Comparison of ENCODE assay signal across 8 cellular contexts in the genomic region with DNA sequence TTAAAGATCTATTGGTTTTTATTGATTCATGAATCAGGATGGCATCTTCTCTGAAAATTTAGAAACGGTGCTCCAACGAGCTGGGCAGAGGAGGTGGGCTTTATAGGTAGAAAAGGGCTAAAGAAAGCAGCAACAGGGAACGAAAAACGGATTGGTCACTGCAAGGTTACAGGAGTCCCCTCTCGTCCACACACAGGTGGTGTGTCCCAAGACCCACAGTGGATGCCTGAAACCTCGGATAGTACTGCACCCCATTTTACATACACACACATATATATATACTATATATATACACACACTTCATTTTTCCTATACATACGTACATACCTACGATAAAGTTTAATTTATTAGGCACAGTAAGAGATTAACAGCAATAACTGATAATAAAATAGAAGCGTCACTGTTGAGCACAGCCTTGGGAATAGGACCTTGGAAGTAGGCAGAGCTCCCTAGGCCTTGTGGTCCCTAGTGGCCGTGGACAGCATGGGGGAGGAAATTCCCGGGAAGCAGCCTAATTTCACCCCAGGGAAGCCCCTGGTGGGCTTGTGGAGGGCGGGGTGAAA. TPM values are rescaled to one million over a fixed set of nuclear protein-coding genes. Genes with fewer than 3 reads are reported as not detected.
DNase-seq lines count a peak whose midpoint lies in the region; ATAC-seq, FAIRE-seq and TF ChIP-seq lines count a peak whose summit lies in the region.

No MANE protein-coding gene starts in this region.

- H3K9me3 Mint-ChIP-seq in activated CD8-positive, alpha-beta T cell treated with anti-CD3 and anti-CD28 coated beads, Interleukin-2, amount 10 ng/mL, durations not matched to agents 7 days and 5 days (ENCODE audit: insufficient read depth), result peaks cover 8% of the 10 kb centered on the region

- H3K27me3 Mint-ChIP-seq in activated CD8-positive, alpha-beta T cell treated with anti-CD3 and anti-CD28 coated beads, Interleukin-2, amount 10 ng/mL, durations not matched to agents 7 days and 5 days (ENCODE audit: low read depth), result no peaks in the 10 kb centered on the region

- H3K27me3 ChIP-seq in small intestine (ENCODE audit: control insufficient read depth in 2 of 2, insufficient read depth in 2 of 2, low read length in 2 of 2), result no peaks in the 10 kb centered on the region

- no peak overlapping the region for H3K27ac ChIP-seq in HEK293 (ENCODE audit: extremely low read depth, low read depth, low read length)
- peak overlapping the region; percentile 52 to 83 for H3K27ac ChIP-seq in small intestine (ENCODE audit: low read depth in 1 of 2, low read length in 1 of 2)

- H3K36me3 ChIP-seq in HEK293 (ENCODE audit: control insufficient read depth in 2 of 2, insufficient read depth in 1 of 2, low read length in 2 of 2) (peaks cover 5 to 16% of the 10 kb centered on the region in 2 experiments; a peak in 2 of 3 replicates), small intestine (ENCODE audit: control insufficient read depth in 2 of 2, insufficient read depth in 2 of 2, low read length in 2 of 2) (peaks cover 0 to 3% of the 10 kb centered on the region in 2 donors)

- 45 to 61% (median 56%) methylated on average over 12 of the region's 12 CpGs for WGBS in small intestine, 3 donors

- H3K27ac Mint-ChIP-seq in activated CD8-positive, alpha-beta T cell treated with anti-CD3 and anti-CD28 coated beads, Interleukin-2, amount 10 ng/mL, durations not matched to agents 7 days and 5 days, result peak overlapping the region; percentile 67

- peaks cover 25% of the 10 kb centered on the region for H3K36me3 Mint-ChIP-seq in activated CD8-positive, alpha-beta T cell treated with anti-CD3 and anti-CD28 coated beads, Interleukin-2, amount 10 ng/mL, durations not matched to agents 7 days and 5 days (ENCODE audit: low read depth)

- no peak for DNase-seq in activated CD8-positive, alpha-beta T cell treated with anti-CD3 and anti-CD28 coated beads, Interleukin-2, amount 10 ng/mL, durations not matched to agents 7 days and 5 days
- DNase-seq in hepatic stellate cell (ENCODE audit: low spot score) (peak; percentile 28), small intestine (peak; percentile 68), UCSD-AML1 (lab: John Stamatoyannopoulos, UW; ENCODE audit: unreplicated experiment) (no peak)

- POLR2A ChIA-PET in HEK293 (lab: Yijun Ruan, JAX), result interaction anchor here (0.6 to 1.6 kb wide), 7 partner anchors 12 to 291 kb away, joined by 3 to 6 read pairs (median 4); a partner anchor contains a TSS
- POLR2A ChIA-PET in activated CD8-positive, alpha-beta T cell treated with anti-CD3 and anti-CD28 coated beads, Interleukin-2, amount 10 ng/mL, durations not matched to agents 7 days and 5 days (lab: Charles Lee), result interaction anchor here (0.6 to 4.8 kb wide), 8 partner anchors 9 to 540 kb away, joined by 3 to 58 read pairs (median 3); a partner anchor contains a TSS

- H3K4me1 ChIP-seq in HEK293 (ENCODE audit: control insufficient read depth, insufficient read depth, low read length) (no peaks in the 10 kb centered on the region), small intestine (ENCODE audit: control insufficient read depth in 2 of 2, insufficient read depth in 1 of 2, low read depth in 1 of 2, low read length in 1 of 2) (peaks cover 3% of the 10 kb centered on the region in 2 donors)

- H3K9me3 ChIP-seq in HEK293 (ENCODE audit: control insufficient read depth, insufficient read depth, low read depth, low read length) (no peaks in the 10 kb centered on the region), small intestine (ENCODE audit: control insufficient read depth, low read depth) (no peaks in the 10 kb centered on the region)

- TF ChIP-seq CTCF in HEK293 (tag by site-specific recombination; IDR thresholded peaks at IDR 0.05), result peak; percentile 39; the same call in 1 of the 2 replicates

- TF ChIP-seq POLR2A in GM18505 (IDR thresholded peaks at IDR 0.05; ENCODE audit: borderline replicate concordance, extremely low read depth, insufficient read depth, insufficient read length), result no peak

- peaks cover 29% of the 10 kb centered on the region for H3K4me1 Mint-ChIP-seq in activated CD8-positive, alpha-beta T cell treated with anti-CD3 and anti-CD28 coated beads, Interleukin-2, amount 10 ng/mL, durations not matched to agents 7 days and 5 days (ENCODE audit: low read depth)

- FAIRE-seq in small intestine (lab: Jason Lieb, UNC), result no peak

- no peak for ATAC-seq in activated CD8-positive, alpha-beta T cell treated with anti-CD3 and anti-CD28 coated beads, Interleukin-2, amount 10 ng/mL, durations not matched to agents 7 days and 5 days
- ATAC-seq in GM18505 (IDR thresholded peaks at IDR 0.05; ENCODE audit: unreplicated experiment), result no peak
- no peak for ATAC-seq in GM21786 (IDR thresholded peaks at IDR 0.05; ENCODE audit: unreplicated experiment)
- ATAC-seq in HG02642 (IDR thresholded peaks at IDR 0.05; ENCODE audit: poor library complexity, unreplicated experiment), result no peak

- peak overlapping the region; percentile 83 for H3K4me3 Mint-ChIP-seq in activated CD8-positive, alpha-beta T cell treated with anti-CD3 and anti-CD28 coated beads, Interleukin-2, amount 10 ng/mL, durations not matched to agents 7 days and 5 days

- H3K4me3 ChIP-seq in HEK293 (ENCODE audit: low read depth, low read length), result peak overlapping the region; percentile 7
- peak overlapping the region in 1 of 2 donors; percentile 7 for H3K4me3 ChIP-seq in small intestine (ENCODE audit: low read depth in 1 of 2, low read length in 2 of 2)

- CTCF ChIA-PET in HEK293 (lab: Yijun Ruan, JAX), result interaction anchor here (0.7 to 1.8 kb wide), 7 partner anchors 9 to 593 kb away, joined by 3 to 11 read pairs (median 4); no protein-coding TSS in a partner anchor
- CTCF ChIA-PET in activated CD8-positive, alpha-beta T cell treated with anti-CD3 and anti-CD28 coated beads, Interleukin-2, amount 10 ng/mL, durations not matched to agents 7 days and 5 days (lab: Charles Lee), result interaction anchor here (0.9 to 7.8 kb wide), 9 partner anchors 8 to 108 kb away, joined by 3 to 108 read pairs (median 4); no protein-coding TSS in a partner anchor

TF ChIP-seq in HEK293, 187 proteins besides CTCF, POLR2A, EP300 and RAD21:
- TF ChIP-seq GLI2 (tag by site-specific recombination; IDR thresholded peaks at IDR 0.05; ENCODE audit: borderline replicate concordance, low read depth), result no peak
- 0 out of 2 replicates have a peak, but pooled peaks have one; percentile 28 for TF ChIP-seq ZBTB48 (tag by site-specific recombination; IDR thresholded peaks at IDR 0.05)

RNA-seq across cellular contexts. Expression of a gene that starts 0.7 kb away (rescaled TPM):
- 10 to 100 TPM; 59.0 to 59.2 TPM for total RNA-seq in activated CD8-positive, alpha-beta T cell treated with anti-CD3 and anti-CD28 coated beads, Interleukin-2, amount 10 ng/mL, durations not matched to agents 7 days and 5 days
- polyA plus RNA-seq in small intestine, result 10 to 100 TPM; 37.4 to 70.8 (median 62.8) TPM

Comparison
In these comparisons a context has a peak if more than half of its experiments do, and no peak if none do; other contexts are left out.
1. DNase-seq: peak in hepatic stellate cell (single experiment) and small intestine (single experiment); none in activated CD8-positive, alpha-beta T cell treated with anti-CD3 and anti-CD28 coated beads, Interleukin-2, amount 10 ng/mL, durations not matched to agents 7 days and 5 days (single experiment) and UCSD-AML1 (single experiment).